In the genomic region with DNA sequence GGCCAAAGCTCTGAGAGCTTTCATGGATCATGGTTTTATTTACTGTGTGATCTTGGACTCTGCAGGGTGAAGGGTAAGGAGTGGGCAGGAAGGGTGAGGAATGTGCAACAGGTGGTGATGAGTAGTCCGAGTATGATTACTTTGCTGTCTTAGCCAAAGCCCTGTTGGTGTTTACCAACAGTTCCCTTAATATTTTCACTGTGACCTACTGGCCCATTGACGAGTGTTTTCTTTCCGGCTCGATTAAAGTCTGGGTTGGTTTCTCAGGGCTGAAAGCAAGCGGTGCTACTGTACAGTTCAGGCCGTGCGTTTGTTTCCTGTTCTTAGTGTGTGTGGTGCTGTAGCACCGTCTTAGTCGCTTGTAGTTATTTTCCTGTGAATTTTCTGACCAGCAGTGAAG, we compare ENCODE assay signal across 12 cellular contexts. TPM values are rescaled to one million over a fixed set of nuclear protein-coding genes. Genes with fewer than 3 reads are reported as not detected.
DNase-seq lines count a peak whose midpoint lies in the region; ATAC-seq, FAIRE-seq and TF ChIP-seq lines count a peak whose summit lies in the region.
"Had no signal": no experiment of that assay in that cellular context is flagged by ENCODE, and none has a peak within 500 bp of the region (broad histone marks: within the 10 kb centered on the region; RNA-seq: fewer than 3 reads in every experiment).

No MANE protein-coding gene starts in this region.

- H3K4me1 ChIP-seq in body of pancreas (peaks cover 36% of the 10 kb centered on the region), psoas muscle (peaks cover 5% of the 10 kb centered on the region)

- no peaks in the 10 kb centered on the region for H3K9me3 ChIP-seq in body of pancreas
- no peaks in the 10 kb centered on the region for H3K9me3 ChIP-seq in psoas muscle

- DNase-seq in GM12892 (ENCODE audit: insufficient read length) = no peak
- peak in 1 of 4 donors; percentile 45 for DNase-seq in body of pancreas
- DNase-seq in psoas muscle = no peak
- no peak for DNase-seq in NCI-H1048 (lab: John Stamatoyannopoulos, UW)
- DNase-seq in SKM-1 (lab: John Stamatoyannopoulos, UW; ENCODE audit: unreplicated experiment) = no peak
- DNase-seq in NCI-H187 (lab: John Stamatoyannopoulos, UW) = no peak
- DNase-seq: DMS 273 treated with DMSO at 0.1 percent for 48 hours; effector CD8-positive, alpha-beta T cell; NCI-H2171 had no signal

- FAIRE-seq in GM12892 (lab: Jason Lieb, UNC) = peak; percentile 68
- FAIRE-seq: urothelium cell line had no signal

- H3K36me3 ChIP-seq in body of pancreas (replicated peaks in 1 of 2; ENCODE audit: insufficient read depth in 1 of 2, low read depth in 2 of 2) (no peaks in the 10 kb centered on the region), psoas muscle (ENCODE audit: insufficient read depth in 1 of 2, low read depth in 1 of 2) (no peaks in the 10 kb centered on the region)

- no peak for TF ChIP-seq CTCF in body of pancreas (IDR thresholded peaks at IDR 0.05)
- TF ChIP-seq CTCF in psoas muscle (IDR thresholded peaks at IDR 0.05) = no peak

- H3K27me3 ChIP-seq in body of pancreas = no peaks in the 10 kb centered on the region
- H3K27me3 ChIP-seq in psoas muscle (ENCODE audit: insufficient read depth in 3 of 3, low read length in 2 of 3) = no peaks in the 10 kb centered on the region

- H3K27ac ChIP-seq in body of pancreas (peak overlapping the region; percentile 30 to 95 (median 56)), psoas muscle (no peak overlapping the region)

- ATAC-seq in HG02885 (IDR thresholded peaks at IDR 0.05; ENCODE audit: poor library complexity, unreplicated experiment) = peak; percentile 19
- ATAC-seq in body of pancreas = no peak
- peak in 3 of 4 donors; percentile 34 to 51 (median 36) for ATAC-seq in psoas muscle
- no peak for ATAC-seq in HG03097 (IDR thresholded peaks at IDR 0.05; ENCODE audit: low FRiP score, unreplicated experiment)

- intact Hi-C loops in body of pancreas (cut with DNase I) (no loop called here), psoas muscle (cut with DNase I) (loop anchor here in 1 of 2 donors (10.0 kb wide), 1 partner anchor 267 kb away; no protein-coding TSS in a partner anchor)

- H3K4me3 ChIP-seq in body of pancreas (no peak overlapping the region), psoas muscle (peak overlapping the region; percentile 69)

- no peak for TF ChIP-seq POLR2A in GM12892 (IDR thresholded peaks at IDR 0.05; ENCODE audit: low read depth, low read length)
- TF ChIP-seq POLR2A in body of pancreas (IDR thresholded peaks at IDR 0.05) = peak in 1 of 3 donors; percentile 11

- WGBS in body of pancreas, 2 donors = 48 to 52% methylated on average over 9 of the region's 9 CpGs
- 32 to 54% (median 37%) methylated on average over 9 of the region's 9 CpGs for WGBS in psoas muscle, 3 donors

RNA-seq across cellular contexts. Expression of a gene that starts 2.6 kb away (rescaled TPM):
- polyA plus RNA-seq in GM12892 (2012; ENCODE audit: missing spikeins) = 1.2 TPM
- 100 to 1,000 TPM in 1 of 2 donors, 10 to 100 TPM in 1; 43.3 to 113 TPM for total RNA-seq in body of pancreas
- 10 to 100 TPM in 1 of 4 donors, 1 to 10 TPM in 3; 2.3 to 25.7 (median 4.8) TPM for total RNA-seq in psoas muscle
- polyA plus RNA-seq in psoas muscle = 1 to 10 TPM; 2.4 to 9.3 (median 3.0) TPM

Comparison
In these comparisons a context has a peak if more than half of its experiments do, and no peak if none do; other contexts are left out.
1. ATAC-seq: peak in HG02885 (single experiment) and psoas muscle (3 of 4); none in body of pancreas (single experiment) and HG03097 (single experiment).